ENCODE assay signal across 17 cellular contexts in genomic region chr18:22173928-22174301, GRCh38. TPM values are rescaled to one million over a fixed set of nuclear protein-coding genes. Genes with fewer than 3 reads are reported as not detected.
DNase-seq lines count a peak whose midpoint lies in the region; ATAC-seq and TF ChIP-seq lines count a peak whose summit lies in the region.
"Had no signal": no experiment of that assay in that cellular context is flagged by ENCODE, and none has a peak within 500 bp of the region (broad histone marks: within the 10 kb centered on the region; RNA-seq: fewer than 3 reads in every experiment).

No MANE protein-coding gene starts in this region.

- H3K27me3 Mint-ChIP-seq in stimulated activated naive CD8-positive, alpha-beta T cell treated with anti-CD3 and anti-CD28 coated beads, Interleukin-15, amount 100 ng/mL, for 72 hours: peaks cover 85% of the 10 kb centered on the region

- peaks cover 68% of the 10 kb centered on the region for H3K79me2 ChIP-seq in ACC112 (ENCODE audit: control insufficient read depth, insufficient read depth, low read length, unreplicated experiment)

- DNase-seq in RWPE1 (ENCODE audit: low spot score) (no peak), fibroblast of the aortic adventitia (ENCODE audit: low read depth) (peak; percentile 63), ovary (peak in 2 of 5 donors; percentile 26 to 39), NCI-H748 treated with DMSO at 0.1 percent for 48 hours (lab: John Stamatoyannopoulos, UW) (no peak)
- no peak for DNase-seq in activated CD4-positive, alpha-beta T cell treated with anti-CD3 and anti-CD28 coated beads, Interleukin-2, amount 50 U/mL, for 4 hours
- no peak for DNase-seq in stimulated activated naive CD8-positive, alpha-beta T cell treated with anti-CD3 and anti-CD28 coated beads, Interleukin-15, amount 100 ng/mL, for 72 hours
- DNase-seq: activated CD4-positive, alpha-beta T cell treated with anti-CD3 and anti-CD28 coated beads, Interleukin-2, amount 50 U/mL, for 48 hours; activated gamma-delta T cell treated with Interleukin-2 at 50 U/mL for 16 hours; DMS 273 treated with DMSO at 0.1 percent for 48 hours; naive B cell; NCI-H2081; NCI-H774; SHP77; T1000 had no signal

- TF ChIP-seq CTCF in RWPE1 (conservative IDR thresholded peaks at IDR 0.05; ENCODE audit: low read depth): no peak
- no peak for TF ChIP-seq CTCF in fibroblast of the aortic adventitia (IDR thresholded peaks at IDR 0.05; ENCODE audit: insufficient read depth, low read length)
- TF ChIP-seq CTCF in ovary (IDR thresholded peaks at IDR 0.05): no peak

- no peak overlapping the region for H2AFZ ChIP-seq in ACC112 (ENCODE audit: low read length, unreplicated experiment)

- no peak for TF ChIP-seq EP300 in ovary (IDR thresholded peaks at IDR 0.05)

- WGBS in ovary, 3 donors: 7 to 23% (median 13%) methylated on average over 6 of the region's 6 CpGs

- no peak overlapping the region for H3K27ac Mint-ChIP-seq in stimulated activated naive CD8-positive, alpha-beta T cell treated with anti-CD3 and anti-CD28 coated beads, Interleukin-15, amount 100 ng/mL, for 72 hours

- TF ChIP-seq POLR2A in ovary (IDR thresholded peaks at IDR 0.05): no peak

- CTCF ChIA-PET in RWPE1 (lab: Yijun Ruan, JAX): no interaction called here

- H3K4me3 ChIP-seq in ACC112 (ENCODE audit: low read depth, low read length) (peak overlapping the region; percentile 81), fibroblast of the aortic adventitia (ENCODE audit: low read depth, low read length) (peak overlapping the region; percentile 97), ovary (peak overlapping the region; percentile 98)

- H3K9me3 Mint-ChIP-seq in stimulated activated naive CD8-positive, alpha-beta T cell treated with anti-CD3 and anti-CD28 coated beads, Interleukin-15, amount 100 ng/mL, for 72 hours: no peaks in the 10 kb centered on the region

- H3K27ac ChIP-seq in ACC112 (ENCODE audit: low read depth, low read length) (peak overlapping the region; percentile 44; the same call in 1 of the 2 replicates), RWPE1 (peak overlapping the region; percentile 47), ovary (peak overlapping the region; percentile 96 to 97)
- H3K27ac ChIP-seq: tibial nerve had no signal

- no peak for ATAC-seq in stimulated activated naive CD8-positive, alpha-beta T cell treated with anti-CD3 and anti-CD28 coated beads, Interleukin-15, amount 100 ng/mL, for 72 hours
- no peak for ATAC-seq in HG03025 (IDR thresholded peaks at IDR 0.05; ENCODE audit: low FRiP score, unreplicated experiment)

- H3K36me3 ChIP-seq in ACC112 (ENCODE audit: insufficient read depth, low read length) (no peaks in the 10 kb centered on the region), ovary (no peaks in the 10 kb centered on the region)

- H3K9me3 ChIP-seq in ovary: no peaks in the 10 kb centered on the region
- H3K9me3 ChIP-seq: tibial nerve had no signal

- H3K27me3 ChIP-seq in ACC112 (ENCODE audit: insufficient read depth, low read length) (peaks cover 5% of the 10 kb centered on the region; the same call in 1 of the 2 replicates), ovary (no peaks in the 10 kb centered on the region)

- no peak overlapping the region for H3K4me3 Mint-ChIP-seq in stimulated activated naive CD8-positive, alpha-beta T cell treated with anti-CD3 and anti-CD28 coated beads, Interleukin-15, amount 100 ng/mL, for 72 hours
- H3K4me3 Mint-ChIP-seq: naive B cell had no signal

- H3K4me1 ChIP-seq in ACC112 (ENCODE audit: control insufficient read depth, insufficient read depth, low read length, unreplicated experiment) (peaks cover 26% of the 10 kb centered on the region), ovary (ENCODE audit: insufficient read depth) (peaks cover 9% of the 10 kb centered on the region)

- H3K4me1 Mint-ChIP-seq in stimulated activated naive CD8-positive, alpha-beta T cell treated with anti-CD3 and anti-CD28 coated beads, Interleukin-15, amount 100 ng/mL, for 72 hours: peaks cover 23% of the 10 kb centered on the region

- POLR2A ChIA-PET in RWPE1 (lab: Yijun Ruan, JAX; ENCODE audit: low non-redundant PET): no interaction called here

- intact Hi-C loops in ovary (cut with DNase I): loop anchor here (2.0 to 10.0 kb wide), 4 partner anchors 173 to 388 kb away; no protein-coding TSS in a partner anchor

RNA-seq across cellular contexts. Expression of gene GATA6, which starts 4.5 kb away (rescaled TPM):
- total RNA-seq in fibroblast of the aortic adventitia (ENCODE audit: low replicate concordance): 22.5 and 34.0 TPM in 2 replicates
- total RNA-seq in ovary: 100 to 1,000 TPM in 5 of 7 donors, 10 to 100 TPM in 2; 82.4 to 221 (median 140) TPM
- 10 to 100 TPM; 30.2 to 54.0 TPM for polyA plus RNA-seq in ovary

Comparison
In these comparisons a context has a peak if more than half of its experiments do, and no peak if none do; other contexts are left out.
1. H3K27ac ChIP-seq: peak in every context shown above with its lines; median percentile 96 in ovary; 47 in RWPE1; 44 in ACC112.